In genomic region chr16:5035909-5036227, GRCh38 we compare ENCODE assay signal across 1 cellular context.
TF ChIP-seq lines count a peak whose summit lies in the region.

No MANE protein-coding gene starts in this region.

TF ChIP-seq in K562, 482 proteins besides CTCF, POLR2A, EP300 and RAD21:
- TF ChIP-seq ZNF324 (CRISPR knock-in tag; IDR thresholded peaks at IDR 0.05) (peak; percentile 43; the same call in 1 of the 2 replicates), NCOA6 (IDR thresholded peaks at IDR 0.05) (no peak)
TF ChIP-seq in K562: peak in this region for 1.
